17 cellular contexts compared by ENCODE assay signal in genomic region chr3:23331141-23331935, GRCh38.
DNase-seq lines count a peak whose midpoint lies in the region; ATAC-seq, FAIRE-seq and TF ChIP-seq lines count a peak whose summit lies in the region.
"Had no signal": no experiment of that assay in that cellular context is flagged by ENCODE, and none has a peak within 500 bp of the region (broad histone marks: within the 10 kb centered on the region; RNA-seq: fewer than 3 reads in every experiment).

No MANE protein-coding gene starts in this region.

- intact Hi-C loops in GM12878 (cut with micrococcal nuclease; ENCODE audit: unreplicated experiment) = no loop called here
- intact Hi-C loops in Right ventricle myocardium inferior (cut with DNase I) = no loop called here

- no peak overlapping the region for H2BK15ac ChIP-seq in mesenchymal stem cell (ENCODE audit: low read depth, poor library complexity, severe bottlenecking)

- CTCF ChIA-PET in GM12878 (lab: Yijun Ruan, JAX) = interaction anchor here (1.2 to 1.8 kb wide), 3 partner anchors 10 to 73 kb away, joined by 3 to 7 read pairs (median 4); no protein-coding TSS in a partner anchor

- TF ChIP-seq CTCF in GM12878 (IDR thresholded peaks at IDR 0.05 in 2 of 3, conservative IDR thresholded peaks at IDR 0.05 in 1 of 3; ENCODE audit: control insufficient read depth in 2 of 3, extremely low read depth in 1 of 3, insufficient read depth in 1 of 3, low read depth in 3 of 3, low read length in 3 of 3) = no peak

- no peak overlapping the region for H3K4me3 ChIP-seq in GM12878
- H3K4me3 ChIP-seq in mesenchymal stem cell (ENCODE audit: insufficient read depth in 1 of 2, low read depth in 1 of 2, low read length in 2 of 2) = no peak overlapping the region
- H3K4me3 ChIP-seq: A549; BLaER1 treated with 17β-estradiol and CSF1 and Interleukin-3, amounts not matched to agents 10 nM and 100 nM had no signal

- H3K4me2 ChIP-seq in GM12878 (ENCODE audit: control insufficient read depth, insufficient read depth) (no peak overlapping the region), mesenchymal stem cell (ENCODE audit: low read length, poor library complexity, severe bottlenecking) (no peak overlapping the region)
- H3K4me2 ChIP-seq: A549; BLaER1 treated with 17β-estradiol and CSF1 and Interleukin-3, amounts not matched to agents 10 nM and 100 nM had no signal

- peak overlapping the region in 1 of 2 experiments; percentile 41 for H3K14ac ChIP-seq in mesenchymal stem cell (ENCODE audit: low read length in 2 of 2)

- H3K9ac ChIP-seq in GM12878 (ENCODE audit: control insufficient read depth, insufficient read depth, low read length) (no peak overlapping the region), mesenchymal stem cell (ENCODE audit: low read length) (no peak overlapping the region)
- H3K9ac ChIP-seq: BLaER1 treated with 17β-estradiol and CSF1 and Interleukin-3, amounts not matched to agents 10 nM and 100 nM had no signal

- RAD21 ChIA-PET in GM12878 (lab: Charles Lee; ENCODE audit: unreplicated experiment) = interaction anchor here (1.2 kb wide), 2 partner anchors 10 to 110 kb away, joined by 3 to 6 read pairs; no protein-coding TSS in a partner anchor

- 100% methylated on average over 1 of the region's 1 CpG for WGBS in GM12878 (ENCODE audit: insufficient coverage, insufficient replicate concordance, low lambda C conversion rate, missing lambda C conversion rate)
- 73% methylated on average over 1 of the region's 1 CpG for WGBS in mesenchymal stem cell

- H2BK12ac ChIP-seq in mesenchymal stem cell (ENCODE audit: low read length in 2 of 2) = no peak overlapping the region

- no TSS peak for BruUV-seq in GM12878 (replicated peaks; lab: Mats Ljungman, UMichigan)

- POLR2A ChIA-PET in GM12878 (lab: Charles Lee) = interaction anchor here (0.6 to 1.0 kb wide), 2 partner anchors 9 to 136 kb away, joined by 3 to 4 read pairs; no protein-coding TSS in a partner anchor

- H2AFZ ChIP-seq in GM12878 (ENCODE audit: control insufficient read depth, low read depth, low read length) (no peak overlapping the region), mesenchymal stem cell (ENCODE audit: low read depth, low read length) (no peak overlapping the region)

- H3K4ac ChIP-seq in mesenchymal stem cell (ENCODE audit: low read depth in 1 of 2, low read length in 2 of 2) = no peak overlapping the region

- H3K79me2 ChIP-seq in GM12878 (ENCODE audit: control insufficient read depth, insufficient read depth, low read length) = peaks cover 3% of the 10 kb centered on the region

- H2BK120ac ChIP-seq in mesenchymal stem cell (ENCODE audit: low read depth, low read length) = no peak overlapping the region

- no peak overlapping the region for H2BK5ac ChIP-seq in mesenchymal stem cell (ENCODE audit: low read depth, low read length, poor library complexity, severe bottlenecking)

- TF ChIP-seq POLR2A in GM12878 (IDR thresholded peaks at IDR 0.05; ENCODE audit: low read depth, low read length) = no peak

- no peak overlapping the region for H3K27ac ChIP-seq in GM12878 (ENCODE audit: control insufficient read depth, insufficient read depth)
- no peak overlapping the region for H3K27ac ChIP-seq in mesenchymal stem cell (ENCODE audit: low read length, poor library complexity, severe bottlenecking)
- H3K27ac ChIP-seq: A549; BLaER1 treated with 17β-estradiol and CSF1 and Interleukin-3, amounts not matched to agents 10 nM and 100 nM had no signal

- H3K9me3 ChIP-seq in GM12878 (replicated peaks; ENCODE audit: control insufficient read depth, insufficient read depth, low read length) (no peaks in the 10 kb centered on the region; the same call in 2 of the 3 replicates), mesenchymal stem cell (ENCODE audit: control insufficient read depth, low read length) (no peaks in the 10 kb centered on the region)
- H3K9me3 ChIP-seq: A549 had no signal

- H3K79me1 ChIP-seq in mesenchymal stem cell (replicated peaks; ENCODE audit: low read length, poor library complexity, severe bottlenecking) = peaks cover 9% of the 10 kb centered on the region

- no peak overlapping the region for H3K18ac ChIP-seq in mesenchymal stem cell (ENCODE audit: low read depth in 1 of 2, low read length in 2 of 2)

- H3K27me3 ChIP-seq in GM12878 (replicated peaks in 1 of 2; ENCODE audit: control insufficient read depth in 2 of 2, insufficient read depth in 2 of 2, low read length in 1 of 2) (no peaks in the 10 kb centered on the region), mesenchymal stem cell (ENCODE audit: control insufficient read depth in 1 of 2, insufficient read depth in 1 of 2, low read length in 2 of 2) (no peaks in the 10 kb centered on the region)
- H3K27me3 ChIP-seq: BLaER1 treated with 17β-estradiol and CSF1 and Interleukin-3, amounts not matched to agents 10 nM and 100 nM had no signal

- no peak overlapping the region for H2AK5ac ChIP-seq in mesenchymal stem cell (ENCODE audit: low read length, severe bottlenecking)

- in situ Hi-C loops in GM12878 (cut with MboI) = no loop called here

- H4K8ac ChIP-seq in mesenchymal stem cell (ENCODE audit: low read length) = no peak overlapping the region

- H3K4me1 ChIP-seq in GM12878 (ENCODE audit: control insufficient read depth, insufficient read depth, low read length) (no peaks in the 10 kb centered on the region), mesenchymal stem cell (ENCODE audit: control insufficient read depth, insufficient read depth, low read depth, low read length) (no peaks in the 10 kb centered on the region)
- H3K4me1 ChIP-seq: A549 had no signal

- peak; percentile 2 for DNase-seq in Daoy (ENCODE audit: low read depth)
- DNase-seq in HCEC 1CT = peak; percentile 50
- no peak for DNase-seq in GM12878 (ENCODE audit: low read depth, low spot score)
- DNase-seq in mesenchymal stem cell = peak; percentile 5
- no peak for DNase-seq in SKM-1 (lab: John Stamatoyannopoulos, UW; ENCODE audit: unreplicated experiment)
- DNase-seq in Right ventricle myocardium inferior (ENCODE audit: missing footprints) = no peak
- DNase-seq in NCI-H510A (lab: John Stamatoyannopoulos, UW) = no peak
- DNase-seq: NCI-H1105, NCI-H1694 treated with DMSO at 0.1 percent for 48 hours, NCI-H2107, NCI-H2227 treated with DMSO at 0.1 percent for 48 hours, NCI-H526 treated with DMSO at 0.1 percent for 48 hours, PC-3, T-cell had no signal

- ATAC-seq in GM12878 (no peak), Right ventricle myocardium inferior (no peak)
- ATAC-seq: A549, HepG2, PC-3, T-cell had no signal

- H3K36me3 ChIP-seq in GM12878 (ENCODE audit: control insufficient read depth in 2 of 2, insufficient read depth in 2 of 2, low read length in 1 of 2) (no peaks in the 10 kb centered on the region), mesenchymal stem cell (ENCODE audit: control insufficient read depth in 1 of 2, insufficient read depth in 2 of 2, low read depth in 1 of 2, low read length in 2 of 2) (no peaks in the 10 kb centered on the region)

- H3K23ac ChIP-seq in mesenchymal stem cell (ENCODE audit: low read length in 2 of 2) = no peak overlapping the region

- peak; percentile 31 for FAIRE-seq in GM12878 (lab: Jason Lieb, UNC)
- FAIRE-seq: A549, HepG2 had no signal

- TF ChIP-seq EP300 in GM12878 (IDR thresholded peaks at IDR 0.05; ENCODE audit: borderline replicate concordance in 1 of 2, control insufficient read depth in 1 of 2, low read depth in 2 of 2, low read length in 2 of 2) = no peak

- H4K20me1 ChIP-seq in GM12878 (ENCODE audit: control insufficient read depth, insufficient read depth) = no peaks in the 10 kb centered on the region

- no peak for TF ChIP-seq RAD21 in GM12878 (IDR thresholded peaks at IDR 0.05; ENCODE audit: insufficient read depth, low read depth, low read length)

- SMC1A ChIA-PET in GM12878 (lab: Charles Lee; ENCODE audit: uncharacterized antibody, unreplicated experiment) = interaction anchor here (1.0 to 1.7 kb wide), 5 partner anchors 34 to 263 kb away, joined by 3 read pairs; no protein-coding TSS in a partner anchor

- no peak overlapping the region for H4K91ac ChIP-seq in mesenchymal stem cell (ENCODE audit: low read length)

TF ChIP-seq in GM12878, 131 proteins besides CTCF, POLR2A, EP300 and RAD21 (continues in another document):
- no peak for TF ChIP-seq CREM (IDR thresholded peaks at IDR 0.05; ENCODE audit: low read depth)
- TF ChIP-seq, protein P1, sequence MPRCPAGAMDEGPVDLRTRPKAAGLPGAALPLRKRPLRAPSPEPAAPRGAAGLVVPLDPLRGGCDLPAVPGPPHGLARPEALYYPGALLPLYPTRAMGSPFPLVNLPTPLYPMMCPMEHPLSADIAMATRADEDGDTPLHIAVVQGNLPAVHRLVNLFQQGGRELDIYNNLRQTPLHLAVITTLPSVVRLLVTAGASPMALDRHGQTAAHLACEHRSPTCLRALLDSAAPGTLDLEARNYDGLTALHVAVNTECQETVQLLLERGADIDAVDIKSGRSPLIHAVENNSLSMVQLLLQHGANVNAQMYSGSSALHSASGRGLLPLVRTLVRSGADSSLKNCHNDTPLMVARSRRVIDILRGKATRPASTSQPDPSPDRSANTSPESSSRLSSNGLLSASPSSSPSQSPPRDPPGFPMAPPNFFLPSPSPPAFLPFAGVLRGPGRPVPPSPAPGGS (IDR thresholded peaks at IDR 0.05; ENCODE audit: borderline replicate concordance, insufficient read depth, low read depth, low read length, poor library complexity, severe bottlenecking) = no peak
- TF ChIP-seq, protein P2, sequence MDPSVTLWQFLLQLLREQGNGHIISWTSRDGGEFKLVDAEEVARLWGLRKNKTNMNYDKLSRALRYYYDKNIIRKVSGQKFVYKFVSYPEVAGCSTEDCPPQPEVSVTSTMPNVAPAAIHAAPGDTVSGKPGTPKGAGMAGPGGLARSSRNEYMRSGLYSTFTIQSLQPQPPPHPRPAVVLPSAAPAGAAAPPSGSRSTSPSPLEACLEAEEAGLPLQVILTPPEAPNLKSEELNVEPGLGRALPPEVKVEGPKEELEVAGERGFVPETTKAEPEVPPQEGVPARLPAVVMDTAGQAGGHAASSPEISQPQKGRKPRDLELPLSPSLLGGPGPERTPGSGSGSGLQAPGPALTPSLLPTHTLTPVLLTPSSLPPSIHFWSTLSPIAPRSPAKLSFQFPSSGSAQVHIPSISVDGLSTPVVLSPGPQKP (IDR thresholded peaks at IDR 0.05; ENCODE audit: low read depth, low read length) = no peak
- TF ChIP-seq TARDBP (IDR thresholded peaks at IDR 0.05; ENCODE audit: borderline replicate concordance) = no peak
- TF ChIP-seq YBX1 (IDR thresholded peaks at IDR 0.05) = no peak

Comparison
In these comparisons a context has a peak if more than half of its experiments do, and no peak if none do; other contexts are left out.
1. DNase-seq: peak in Daoy (single experiment), HCEC 1CT (single experiment) and mesenchymal stem cell (single experiment); none in GM12878 (single experiment), SKM-1 (single experiment), Right ventricle myocardium inferior (single experiment) and NCI-H510A (single experiment).